In the genomic region with DNA sequence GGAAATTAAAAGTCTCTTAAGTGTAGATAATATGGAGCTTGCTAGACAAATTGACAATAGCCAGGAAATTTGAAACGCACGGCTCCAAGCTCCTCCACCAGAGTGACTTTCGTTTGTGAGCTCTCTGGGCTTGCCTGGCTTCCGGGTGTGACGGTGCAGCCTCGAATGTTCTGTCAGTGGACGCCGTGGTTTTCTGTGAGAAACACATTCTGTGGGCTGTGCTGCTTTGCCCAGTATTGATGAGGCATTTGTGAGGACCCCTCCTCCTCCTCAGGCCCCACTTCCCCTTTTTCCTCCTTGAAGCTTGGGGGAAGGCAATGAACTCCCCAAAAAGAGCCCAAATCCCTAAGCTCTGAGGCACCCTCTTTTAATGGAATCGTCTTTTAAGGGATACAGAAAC, we compare ENCODE assay signal across 14 cellular contexts. TPM values are rescaled to one million over a fixed set of nuclear protein-coding genes. Genes with fewer than 3 reads are reported as not detected.
DNase-seq lines count a peak whose midpoint lies in the region; ATAC-seq and TF ChIP-seq lines count a peak whose summit lies in the region.
"Had no signal": no experiment of that assay in that cellular context is flagged by ENCODE, and none has a peak within 500 bp of the region (broad histone marks: within the 10 kb centered on the region; RNA-seq: fewer than 3 reads in every experiment).

No MANE protein-coding gene starts in this region.

- peak; percentile 40 for DNase-seq in activated naive CD8-positive, alpha-beta T cell treated with anti-CD3 and anti-CD28 coated beads, Interleukin-2, amount 10 ng/mL, durations not matched to agents 7 days and 5 days
- DNase-seq in activated naive CD8-positive, alpha-beta T cell treated with anti-CD3 and anti-CD28 coated beads, Interleukin-2, amount 50 U/mL, for 24 hours, result no peak
- DNase-seq in WTC11 (ENCODE audit: low spot score), result no peak
- DNase-seq in left lung, result peak in 1 of 2 donors; percentile 50
- DNase-seq in testis, result peak; percentile 30
- no peak for DNase-seq in activated CD4-positive, CD25-positive, alpha-beta regulatory T cell (lab: John Stamatoyannopoulos, UW)
- DNase-seq in left lobe of liver (ENCODE audit: low spot score), result no peak
- DNase-seq: NCI-H2171 treated with DMSO at 0.1 percent for 48 hours, substantia nigra had no signal

- CTCF ChIA-PET in WTC11 (lab: Charles Lee), result interaction anchor here (0.6 to 3.9 kb wide), 10 partner anchors 11 to 436 kb away, joined by 3 to 28 read pairs (median 4); partner anchors contain the start of gene ALDH1A2

- intact Hi-C loops in left lung (cut with DNase I) (no loop called here), testis (cut with DNase I; ENCODE audit: low total_unique reads) (no loop called here)

- H3K27me3 Mint-ChIP-seq in activated naive CD8-positive, alpha-beta T cell treated with anti-CD3 and anti-CD28 coated beads, Interleukin-2, amount 10 ng/mL, durations not matched to agents 7 days and 5 days, result no peaks in the 10 kb centered on the region
- H3K27me3 Mint-ChIP-seq in activated naive CD8-positive, alpha-beta T cell treated with anti-CD3 and anti-CD28 coated beads, Interleukin-2, amount 50 U/mL, for 24 hours, result no peaks in the 10 kb centered on the region
- H3K27me3 Mint-ChIP-seq in WTC11 (ENCODE audit: low read depth), result peaks cover 6% of the 10 kb centered on the region; the same call in 1 of the 2 replicates

- H3K4me1 ChIP-seq in left lung (peaks cover 0 to 4% of the 10 kb centered on the region in 2 donors), testis (no peaks in the 10 kb centered on the region)

- TF ChIP-seq POLR2A in testis (IDR thresholded peaks at IDR 0.05), result no peak

- H3K36me3 Mint-ChIP-seq in activated naive CD8-positive, alpha-beta T cell treated with anti-CD3 and anti-CD28 coated beads, Interleukin-2, amount 10 ng/mL, durations not matched to agents 7 days and 5 days, result no peaks in the 10 kb centered on the region
- H3K36me3 Mint-ChIP-seq in activated naive CD8-positive, alpha-beta T cell treated with anti-CD3 and anti-CD28 coated beads, Interleukin-2, amount 50 U/mL, for 24 hours (ENCODE audit: low read depth), result no peaks in the 10 kb centered on the region
- H3K36me3 Mint-ChIP-seq in WTC11, result no peaks in the 10 kb centered on the region

- H3K4me3 ChIP-seq in left lung (no peak overlapping the region), testis (no peak overlapping the region)
- H3K4me3 ChIP-seq: skin epidermis had no signal

- POLR2A ChIA-PET in activated naive CD8-positive, alpha-beta T cell treated with anti-CD3 and anti-CD28 coated beads, Interleukin-2, amount 10 ng/mL, durations not matched to agents 7 days and 5 days (lab: Charles Lee), result no interaction called here
- POLR2A ChIA-PET in WTC11 (lab: Charles Lee), result no interaction called here

- no peaks in the 10 kb centered on the region for H3K4me1 Mint-ChIP-seq in activated naive CD8-positive, alpha-beta T cell treated with anti-CD3 and anti-CD28 coated beads, Interleukin-2, amount 10 ng/mL, durations not matched to agents 7 days and 5 days
- no peaks in the 10 kb centered on the region for H3K4me1 Mint-ChIP-seq in activated naive CD8-positive, alpha-beta T cell treated with anti-CD3 and anti-CD28 coated beads, Interleukin-2, amount 50 U/mL, for 24 hours
- peaks cover 39% of the 10 kb centered on the region for H3K4me1 Mint-ChIP-seq in WTC11

- peak overlapping the region; percentile 1 for H3K27ac Mint-ChIP-seq in activated naive CD8-positive, alpha-beta T cell treated with anti-CD3 and anti-CD28 coated beads, Interleukin-2, amount 10 ng/mL, durations not matched to agents 7 days and 5 days
- H3K27ac Mint-ChIP-seq in activated naive CD8-positive, alpha-beta T cell treated with anti-CD3 and anti-CD28 coated beads, Interleukin-2, amount 50 U/mL, for 24 hours, result no peak overlapping the region
- 0 out of 2 replicates have a peak overlapping the region, but pooled peaks have one; percentile 21 for H3K27ac Mint-ChIP-seq in WTC11

- H3K9me3 ChIP-seq in left lung, result no peaks in the 10 kb centered on the region
- no peaks in the 10 kb centered on the region for H3K9me3 ChIP-seq in testis

- H3K27me3 ChIP-seq in left lung, result no peaks in the 10 kb centered on the region
- no peaks in the 10 kb centered on the region for H3K27me3 ChIP-seq in testis

- no peaks in the 10 kb centered on the region for H3K9me3 Mint-ChIP-seq in activated naive CD8-positive, alpha-beta T cell treated with anti-CD3 and anti-CD28 coated beads, Interleukin-2, amount 10 ng/mL, durations not matched to agents 7 days and 5 days
- H3K9me3 Mint-ChIP-seq in activated naive CD8-positive, alpha-beta T cell treated with anti-CD3 and anti-CD28 coated beads, Interleukin-2, amount 50 U/mL, for 24 hours, result no peaks in the 10 kb centered on the region
- H3K9me3 Mint-ChIP-seq in WTC11, result peaks cover 4% of the 10 kb centered on the region

- peak; percentile 66 for ATAC-seq in activated naive CD8-positive, alpha-beta T cell treated with anti-CD3 and anti-CD28 coated beads, Interleukin-2, amount 10 ng/mL, durations not matched to agents 7 days and 5 days (ENCODE audit: low read depth)
- no peak for ATAC-seq in activated naive CD8-positive, alpha-beta T cell treated with anti-CD3 and anti-CD28 coated beads, Interleukin-2, amount 50 U/mL, for 24 hours
- peak; percentile 15; the same call in 1 of the 2 replicates for ATAC-seq in WTC11
- ATAC-seq in left lung, result peak; percentile 85
- ATAC-seq in left lobe of liver, result no peak
- ATAC-seq in HG03565 (IDR thresholded peaks at IDR 0.05; ENCODE audit: unreplicated experiment), result no peak
- ATAC-seq: HCT116, SK-N-SH treated with all-trans-retinoic acid at 6 μM for 48 hours had no signal

- H3K27ac ChIP-seq in left lung (peak overlapping the region in 1 of 2 donors; percentile 34), testis (no peak overlapping the region)
- H3K27ac ChIP-seq: C4-2B, skin epidermis had no signal

- H3K4me3 Mint-ChIP-seq in activated naive CD8-positive, alpha-beta T cell treated with anti-CD3 and anti-CD28 coated beads, Interleukin-2, amount 10 ng/mL, durations not matched to agents 7 days and 5 days, result peak overlapping the region; percentile 31
- no peak overlapping the region for H3K4me3 Mint-ChIP-seq in activated naive CD8-positive, alpha-beta T cell treated with anti-CD3 and anti-CD28 coated beads, Interleukin-2, amount 50 U/mL, for 24 hours
- H3K4me3 Mint-ChIP-seq in WTC11, result no peak overlapping the region

- TF ChIP-seq CTCF in WTC11 (IDR thresholded peaks at IDR 0.05) (no peak), left lung (IDR thresholded peaks at IDR 0.05) (no peak), testis (IDR thresholded peaks at IDR 0.05) (no peak)

- H3K36me3 ChIP-seq in left lung, result no peaks in the 10 kb centered on the region
- no peaks in the 10 kb centered on the region for H3K36me3 ChIP-seq in testis (ENCODE audit: low read depth, missing control alignments)

- WGBS in testis, 2 donors, result 42 to 55% methylated on average over 9 of the region's 9 CpGs

TF ChIP-seq in WTC11, 78 proteins besides CTCF, POLR2A, EP300 and RAD21:
- TF ChIP-seq RORB (CRISPR knock-in tag; IDR thresholded peaks at IDR 0.05), result no peak
- no peak for TF ChIP-seq ZNF219 (CRISPR knock-in tag; IDR thresholded peaks at IDR 0.05; ENCODE audit: borderline replicate concordance)
- no peak for TF ChIP-seq TP53 (CRISPR knock-in tag; IDR thresholded peaks at IDR 0.05)
- TF ChIP-seq ERG (CRISPR knock-in tag; IDR thresholded peaks at IDR 0.05), result no peak
- no peak for TF ChIP-seq ETV6 (CRISPR knock-in tag; IDR thresholded peaks at IDR 0.05)
- TF ChIP-seq ATF1 (CRISPR knock-in tag; IDR thresholded peaks at IDR 0.05), result no peak
- TF ChIP-seq, protein P1, sequence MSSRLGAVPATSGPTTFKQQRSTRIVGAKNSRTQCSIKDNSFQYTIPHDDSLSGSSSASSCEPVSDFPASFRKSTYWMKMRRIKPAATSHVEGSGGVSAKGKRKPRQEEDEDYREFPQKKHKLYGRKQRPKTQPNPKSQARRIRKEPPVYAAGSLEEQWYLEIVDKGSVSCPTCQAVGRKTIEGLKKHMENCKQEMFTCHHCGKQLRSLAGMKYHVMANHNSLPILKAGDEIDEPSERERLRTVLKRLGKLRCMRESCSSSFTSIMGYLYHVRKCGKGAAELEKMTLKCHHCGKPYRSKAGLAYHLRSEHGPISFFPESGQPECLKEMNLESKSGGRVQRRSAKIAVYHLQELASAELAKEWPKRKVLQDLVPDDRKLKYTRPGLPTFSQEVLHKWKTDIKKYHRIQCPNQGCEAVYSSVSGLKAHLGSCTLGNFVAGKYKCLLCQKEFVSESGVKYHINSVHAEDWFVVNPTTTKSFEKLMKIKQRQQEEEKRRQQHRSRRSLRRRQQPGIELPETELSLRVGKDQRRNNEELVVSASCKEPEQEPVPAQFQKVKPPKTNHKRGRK (CRISPR knock-in tag; IDR thresholded peaks at IDR 0.05; ENCODE audit: borderline replicate concordance), result no peak
- TF ChIP-seq, protein P2, sequence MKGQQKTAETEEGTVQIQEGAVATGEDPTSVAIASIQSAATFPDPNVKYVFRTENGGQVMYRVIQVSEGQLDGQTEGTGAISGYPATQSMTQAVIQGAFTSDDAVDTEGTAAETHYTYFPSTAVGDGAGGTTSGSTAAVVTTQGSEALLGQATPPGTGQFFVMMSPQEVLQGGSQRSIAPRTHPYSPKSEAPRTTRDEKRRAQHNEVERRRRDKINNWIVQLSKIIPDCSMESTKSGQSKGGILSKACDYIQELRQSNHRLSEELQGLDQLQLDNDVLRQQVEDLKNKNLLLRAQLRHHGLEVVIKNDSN (CRISPR knock-in tag; IDR thresholded peaks at IDR 0.05), result no peak

RNA-seq across cellular contexts. Expression of gene POLR2M, which starts 40.7 kb away (rescaled TPM):
- 10 to 100 TPM; 94.2 to 98.3 TPM for total RNA-seq in activated naive CD8-positive, alpha-beta T cell treated with anti-CD3 and anti-CD28 coated beads, Interleukin-2, amount 10 ng/mL, durations not matched to agents 7 days and 5 days
- 78.6 to 85.5 TPM (median 84.4 TPM) in 3 replicates for total RNA-seq in WTC11 (2021)
- 10 to 100 TPM; 56.2 to 57.3 TPM for total RNA-seq in left lung
- total RNA-seq in testis, result 10 to 100 TPM; 87.2 to 97.7 TPM
- 33.3 TPM for polyA plus RNA-seq in testis (ENCODE audit: insufficient read depth, low read depth, low replicate concordance)
- 21.3 TPM for total RNA-seq in left lobe of liver

Comparison
In these comparisons a context has a peak if more than half of its experiments do, and no peak if none do; other contexts are left out.
1. ATAC-seq: peak in activated naive CD8-positive, alpha-beta T cell treated with anti-CD3 and anti-CD28 coated beads, Interleukin-2, amount 10 ng/mL, durations not matched to agents 7 days and 5 days (single experiment), WTC11 (single experiment) and left lung (single experiment); none in activated naive CD8-positive, alpha-beta T cell treated with anti-CD3 and anti-CD28 coated beads, Interleukin-2, amount 50 U/mL, for 24 hours (single experiment), left lobe of liver (single experiment) and HG03565 (single experiment).
2. DNase-seq: peak in activated naive CD8-positive, alpha-beta T cell treated with anti-CD3 and anti-CD28 coated beads, Interleukin-2, amount 10 ng/mL, durations not matched to agents 7 days and 5 days (single experiment) and testis (single experiment); none in activated naive CD8-positive, alpha-beta T cell treated with anti-CD3 and anti-CD28 coated beads, Interleukin-2, amount 50 U/mL, for 24 hours (single experiment), WTC11 (single experiment), activated CD4-positive, CD25-positive, alpha-beta regulatory T cell (0 of 4) and left lobe of liver (single experiment).